In the genomic region with DNA sequence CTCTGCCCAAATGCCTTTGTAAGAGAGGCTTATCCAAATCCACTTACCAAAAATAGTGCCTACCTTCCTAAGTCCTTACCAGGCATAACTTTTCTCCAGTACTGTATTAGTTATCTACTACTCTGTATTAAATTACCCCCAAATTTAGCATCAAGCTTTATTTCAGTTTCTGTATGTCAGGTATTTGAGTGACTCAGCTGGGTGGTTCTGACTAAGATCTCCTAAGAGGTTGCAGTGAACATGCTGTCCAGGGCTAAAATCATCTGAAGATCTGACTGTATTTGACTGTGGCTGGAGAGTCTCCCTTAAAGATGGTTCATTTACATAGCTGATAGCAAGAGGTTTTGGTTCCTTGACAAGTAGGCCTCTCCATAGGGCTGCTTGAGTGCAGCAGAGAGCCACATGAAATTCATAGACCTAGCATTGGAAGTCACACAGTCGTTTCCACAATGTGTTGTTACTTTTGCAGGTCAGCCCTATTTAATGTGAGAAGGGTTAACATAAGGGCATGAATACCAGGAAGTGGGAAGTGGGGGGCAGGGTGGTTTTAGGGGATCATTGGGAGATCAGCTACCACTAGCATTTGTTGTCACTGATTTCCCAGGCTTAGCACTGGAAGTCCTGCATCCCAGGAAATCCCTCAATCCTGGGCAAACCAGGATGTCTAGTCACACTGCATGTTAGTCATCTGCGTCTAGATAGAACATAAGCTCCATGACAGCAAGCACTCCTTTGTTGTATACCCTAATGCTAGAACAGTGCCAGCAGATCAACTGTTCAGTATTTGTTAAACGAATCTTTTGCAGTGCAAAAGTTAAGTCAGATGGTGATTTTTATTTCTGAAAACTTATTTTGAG, we compare ENCODE assay signal across 8 cellular contexts. TPM values are rescaled to one million over a fixed set of nuclear protein-coding genes. Genes with fewer than 3 reads are reported as not detected.
DNase-seq lines count a peak whose midpoint lies in the region; ATAC-seq and TF ChIP-seq lines count a peak whose summit lies in the region.

No MANE protein-coding gene starts in this region.

- no peaks in the 10 kb centered on the region for H3K9me3 ChIP-seq in CD4-positive, alpha-beta T cell (ENCODE audit: control insufficient read depth, low read length)
- H3K9me3 ChIP-seq in right cardiac atrium (ENCODE audit: control insufficient read depth, low read length) = no peaks in the 10 kb centered on the region
- no peaks in the 10 kb centered on the region for H3K9me3 ChIP-seq in upper lobe of right lung

- WGBS in right cardiac atrium = 56% methylated on average over 3 of the region's 3 CpGs

- H3K27ac Mint-ChIP-seq in CD4-positive, alpha-beta T cell = peak overlapping the region; percentile 95
- peak overlapping the region; percentile 94 for H3K27ac Mint-ChIP-seq in activated CD4-positive, alpha-beta memory T cell treated with anti-CD3 and anti-CD28 coated beads, Interleukin-2, amount 10 ng/mL, durations not matched to agents 7 days and 5 days

- no peaks in the 10 kb centered on the region for H3K27me3 Mint-ChIP-seq in CD4-positive, alpha-beta T cell
- no peaks in the 10 kb centered on the region for H3K27me3 Mint-ChIP-seq in activated CD4-positive, alpha-beta memory T cell treated with anti-CD3 and anti-CD28 coated beads, Interleukin-2, amount 10 ng/mL, durations not matched to agents 7 days and 5 days

- DNase-seq in CD4-positive, alpha-beta T cell = no peak
- no peak for DNase-seq in activated CD4-positive, alpha-beta memory T cell treated with anti-CD3 and anti-CD28 coated beads, Interleukin-2, amount 10 ng/mL, durations not matched to agents 7 days and 5 days
- DNase-seq in right cardiac atrium = no peak
- no peak for DNase-seq in upper lobe of right lung
- no peak for DNase-seq in activated effector memory CD4-positive, alpha-beta T cell treated with Interleukin-2 at 50 U/mL for 16 hours
- no peak for DNase-seq in NCI-H2227 treated with DMSO at 0.1 percent for 48 hours (lab: John Stamatoyannopoulos, UW)

- no peak for TF ChIP-seq CTCF in CD4-positive, alpha-beta T cell (IDR thresholded peaks at IDR 0.05)
- TF ChIP-seq CTCF in upper lobe of right lung (IDR thresholded peaks at IDR 0.05) = no peak

- H3K9me3 Mint-ChIP-seq in CD4-positive, alpha-beta T cell = no peaks in the 10 kb centered on the region
- H3K9me3 Mint-ChIP-seq in activated CD4-positive, alpha-beta memory T cell treated with anti-CD3 and anti-CD28 coated beads, Interleukin-2, amount 10 ng/mL, durations not matched to agents 7 days and 5 days = no peaks in the 10 kb centered on the region

- H3K27ac ChIP-seq in CD4-positive, alpha-beta T cell (ENCODE audit: low read depth, low read length) = no peak overlapping the region
- H3K27ac ChIP-seq in right cardiac atrium (ENCODE audit: low read length) (peak overlapping the region; percentile 93), upper lobe of right lung (no peak overlapping the region)

- peak overlapping the region; percentile 98 for H3K4me3 Mint-ChIP-seq in CD4-positive, alpha-beta T cell
- H3K4me3 Mint-ChIP-seq in activated CD4-positive, alpha-beta memory T cell treated with anti-CD3 and anti-CD28 coated beads, Interleukin-2, amount 10 ng/mL, durations not matched to agents 7 days and 5 days = peak overlapping the region; percentile 98

- no peak overlapping the region for H3K4me3 ChIP-seq in right cardiac atrium (ENCODE audit: low read length)
- H3K4me3 ChIP-seq in upper lobe of right lung = no peak overlapping the region

- ATAC-seq in CD4-positive, alpha-beta T cell (ENCODE audit: poor library complexity) = no peak
- ATAC-seq in GM19372 (IDR thresholded peaks at IDR 0.05; ENCODE audit: low read depth, unreplicated experiment) (peak; percentile 35), HG03342 (IDR thresholded peaks at IDR 0.05; ENCODE audit: unreplicated experiment) (peak; percentile 81), right cardiac atrium (peak in 1 of 2 donors; percentile 24), upper lobe of right lung (no peak)

- no peaks in the 10 kb centered on the region for H3K27me3 ChIP-seq in CD4-positive, alpha-beta T cell (ENCODE audit: control insufficient read depth, insufficient read depth, low read length)
- H3K27me3 ChIP-seq in right cardiac atrium (ENCODE audit: control insufficient read depth, insufficient read depth) (no peaks in the 10 kb centered on the region), upper lobe of right lung (no peaks in the 10 kb centered on the region)

- intact Hi-C loops in CD4-positive, alpha-beta T cell (cut with DNase I, micrococcal nuclease) = loop anchor here (5.0 to 10.0 kb wide), 2 partner anchors 150 to 1883 kb away; partner anchors contain the start of genes RETREG1 (in 2 of the 2) and OTULINL (in 1 of the 2)
- intact Hi-C loops in right cardiac atrium (cut with DNase I) = loop anchor here in 1 of 4 donors (10.0 kb wide), 1 partner anchor 313 kb away; no protein-coding TSS in a partner anchor
- intact Hi-C loops in upper lobe of right lung (cut with DNase I) = no loop called here

- POLR2A ChIA-PET in CD4-positive, alpha-beta T cell (lab: Charles Lee) = interaction anchor here (1.0 to 1.3 kb wide), 3 partner anchors 12 to 199 kb away, joined by 3 to 4 read pairs (median 3); no protein-coding TSS in a partner anchor
- POLR2A ChIA-PET in activated CD4-positive, alpha-beta memory T cell treated with anti-CD3 and anti-CD28 coated beads, Interleukin-2, amount 10 ng/mL, durations not matched to agents 7 days and 5 days (lab: Charles Lee) = interaction anchor here (0.6 to 1.2 kb wide), 3 partner anchors 12 to 150 kb away, joined by 3 to 6 read pairs (median 4); partner anchors contain the start of gene RETREG1

- peaks cover 46% of the 10 kb centered on the region for H3K36me3 Mint-ChIP-seq in CD4-positive, alpha-beta T cell (ENCODE audit: low read depth)
- peaks cover 40% of the 10 kb centered on the region for H3K36me3 Mint-ChIP-seq in activated CD4-positive, alpha-beta memory T cell treated with anti-CD3 and anti-CD28 coated beads, Interleukin-2, amount 10 ng/mL, durations not matched to agents 7 days and 5 days (ENCODE audit: low read depth)

- peaks cover 9% of the 10 kb centered on the region for H3K36me3 ChIP-seq in upper lobe of right lung

- H3K4me1 ChIP-seq in right cardiac atrium (ENCODE audit: control insufficient read depth, insufficient read depth, low read length) = peaks cover 3% of the 10 kb centered on the region
- peaks cover 36% of the 10 kb centered on the region for H3K4me1 ChIP-seq in upper lobe of right lung

- H3K4me1 Mint-ChIP-seq in CD4-positive, alpha-beta T cell (ENCODE audit: low read depth) = peaks cover 89% of the 10 kb centered on the region
- peaks cover 59% of the 10 kb centered on the region for H3K4me1 Mint-ChIP-seq in activated CD4-positive, alpha-beta memory T cell treated with anti-CD3 and anti-CD28 coated beads, Interleukin-2, amount 10 ng/mL, durations not matched to agents 7 days and 5 days

- CTCF ChIA-PET in CD4-positive, alpha-beta T cell (lab: Charles Lee) = interaction anchor here (1.0 kb wide), 1 partner anchor 11 kb away, joined by 3 read pairs; no protein-coding TSS in a partner anchor
- CTCF ChIA-PET in activated CD4-positive, alpha-beta memory T cell treated with anti-CD3 and anti-CD28 coated beads, Interleukin-2, amount 10 ng/mL, durations not matched to agents 7 days and 5 days (lab: Charles Lee) = interaction anchor here (1.1 to 5.7 kb wide), 4 partner anchors 9 to 307 kb away, joined by 3 to 30 read pairs (median 4); no protein-coding TSS in a partner anchor

RNA-seq across cellular contexts. Expression of gene ZNF622, which starts 2.0 kb away (rescaled TPM):
- 10 to 100 TPM; 52.5 to 54.1 TPM for total RNA-seq in CD4-positive, alpha-beta T cell
- total RNA-seq in activated CD4-positive, alpha-beta memory T cell treated with anti-CD3 and anti-CD28 coated beads, Interleukin-2, amount 10 ng/mL, durations not matched to agents 7 days and 5 days = 10 to 100 TPM; 36.0 to 38.1 TPM
- total RNA-seq in right cardiac atrium (10 to 100 TPM; 35.9 to 51.0 (median 40.2) TPM), upper lobe of right lung (28.0 TPM)
- 44.6 TPM for polyA plus RNA-seq in right cardiac atrium

Comparison
In these comparisons a context has a peak if more than half of its experiments do, and no peak if none do; other contexts are left out.
1. ATAC-seq: peak in GM19372 (single experiment) and HG03342 (single experiment); none in CD4-positive, alpha-beta T cell (single experiment) and upper lobe of right lung (single experiment).